Comparison of ENCODE assay signal across 20 cellular contexts in genomic region chr1:75964760-75965408, GRCh38. TPM values are rescaled to one million over a fixed set of nuclear protein-coding genes. Genes with fewer than 3 reads are reported as not detected.
"Had no signal": no experiment of that assay in that cellular context is flagged by ENCODE, and none has a peak within 500 bp of the region (broad histone marks: within the 10 kb centered on the region; RNA-seq: fewer than 3 reads in every experiment).

No MANE protein-coding gene starts in this region.

- H3K4me1 ChIP-seq: colonic mucosa, esophagus squamous epithelium, pancreas, sigmoid colon, tibial nerve had no signal

- H3K27ac ChIP-seq: colonic mucosa, esophagus squamous epithelium, pancreas, sigmoid colon, tibial nerve, VCaP had no signal

- DNase-seq: activated CD4-positive, alpha-beta memory T cell treated with anti-CD3 and anti-CD28 coated beads for 36 hours; activated CD8-positive, alpha-beta memory T cell treated with anti-CD3 and anti-CD28 coated beads, Interleukin-2, amount 10 ng/mL, durations not matched to agents 7 days and 5 days; activated naive CD4-positive, alpha-beta T cell treated with anti-CD3 and anti-CD28 coated beads, Interleukin-2, amount 10 ng/mL, durations not matched to agents 7 days and 5 days; activated T-cell treated with anti-CD3 and anti-CD28 coated beads, Interleukin-2, amount 50 U/mL, for 1 hour; colonic mucosa; esophagus squamous epithelium; immature natural killer cell; pancreas; sigmoid colon; stimulated activated CD4-positive, alpha-beta T cell treated with anti-CD3 and anti-CD28 coated beads, Interleukin-4, amount 100 ng/mL, for 1 hour; stimulated activated naive CD4-positive, alpha-beta T cell; substantia nigra had no signal

- H3K9me3 Mint-ChIP-seq: activated CD4-positive, alpha-beta memory T cell treated with anti-CD3 and anti-CD28 coated beads for 36 hours; activated naive CD4-positive, alpha-beta T cell treated with anti-CD3 and anti-CD28 coated beads, Interleukin-2, amount 10 ng/mL, durations not matched to agents 7 days and 5 days; activated T-helper 2 cell treated with anti-CD3 and anti-CD28 coated beads, Interferon-gamma antibody, Interleukin-2, Interleukin-4, amounts not matched to agents 10 μg/mL and 5 μg/mL and 100 μg/mL, durations not matched to agents 14 hours and 24 hours and 36 hours had no signal

- ATAC-seq: activated CD8-positive, alpha-beta memory T cell treated with anti-CD3 and anti-CD28 coated beads, Interleukin-2, amount 10 ng/mL, durations not matched to agents 7 days and 5 days; pancreas had no signal

- H3K36me3 ChIP-seq: colonic mucosa, esophagus squamous epithelium, pancreas, sigmoid colon, tibial nerve had no signal

- H3K36me3 Mint-ChIP-seq: activated CD4-positive, alpha-beta memory T cell treated with anti-CD3 and anti-CD28 coated beads for 36 hours; activated CD8-positive, alpha-beta memory T cell treated with anti-CD3 and anti-CD28 coated beads, Interleukin-2, amount 10 ng/mL, durations not matched to agents 7 days and 5 days; activated naive CD4-positive, alpha-beta T cell treated with anti-CD3 and anti-CD28 coated beads, Interleukin-2, amount 10 ng/mL, durations not matched to agents 7 days and 5 days; immature natural killer cell had no signal

- H3K4me1 Mint-ChIP-seq: activated CD8-positive, alpha-beta memory T cell treated with anti-CD3 and anti-CD28 coated beads, Interleukin-2, amount 10 ng/mL, durations not matched to agents 7 days and 5 days; activated naive CD4-positive, alpha-beta T cell treated with anti-CD3 and anti-CD28 coated beads, Interleukin-2, amount 10 ng/mL, durations not matched to agents 7 days and 5 days; immature natural killer cell; neural crest cell had no signal

- H3K4me3 Mint-ChIP-seq: activated CD4-positive, alpha-beta memory T cell treated with anti-CD3 and anti-CD28 coated beads for 36 hours; activated CD8-positive, alpha-beta memory T cell treated with anti-CD3 and anti-CD28 coated beads, Interleukin-2, amount 10 ng/mL, durations not matched to agents 7 days and 5 days; activated naive CD4-positive, alpha-beta T cell treated with anti-CD3 and anti-CD28 coated beads, Interleukin-2, amount 10 ng/mL, durations not matched to agents 7 days and 5 days; immature natural killer cell; mesothelial cell of epicardium; neural crest cell had no signal

- H3K27me3 ChIP-seq: colonic mucosa, esophagus squamous epithelium, pancreas, sigmoid colon, tibial nerve had no signal

- FAIRE-seq: pancreas had no signal

- H3K9me3 ChIP-seq: colonic mucosa, esophagus squamous epithelium, pancreas, sigmoid colon, tibial nerve had no signal

- H3K27ac Mint-ChIP-seq: activated CD4-positive, alpha-beta memory T cell treated with anti-CD3 and anti-CD28 coated beads for 36 hours; activated CD8-positive, alpha-beta memory T cell treated with anti-CD3 and anti-CD28 coated beads, Interleukin-2, amount 10 ng/mL, durations not matched to agents 7 days and 5 days; activated naive CD4-positive, alpha-beta T cell treated with anti-CD3 and anti-CD28 coated beads, Interleukin-2, amount 10 ng/mL, durations not matched to agents 7 days and 5 days; activated T-helper 2 cell treated with anti-CD3 and anti-CD28 coated beads, Interferon-gamma antibody, Interleukin-2, Interleukin-4, amounts not matched to agents 10 μg/mL and 5 μg/mL and 100 μg/mL, durations not matched to agents 14 hours and 24 hours and 36 hours; immature natural killer cell; mesothelial cell of epicardium had no signal

- H3K4me3 ChIP-seq: colonic mucosa, esophagus squamous epithelium, pancreas, sigmoid colon, tibial nerve had no signal

RNA-seq across cellular contexts. Expression of gene ASB17, which starts 32.7 kb away (rescaled TPM):
- total RNA-seq: activated CD4-positive, alpha-beta memory T cell treated with anti-CD3 and anti-CD28 coated beads for 36 hours; activated CD8-positive, alpha-beta memory T cell treated with anti-CD3 and anti-CD28 coated beads, Interleukin-2, amount 10 ng/mL, durations not matched to agents 7 days and 5 days; activated T-helper 2 cell treated with anti-CD3 and anti-CD28 coated beads, Interferon-gamma antibody, Interleukin-2, Interleukin-4, amounts not matched to agents 10 μg/mL and 5 μg/mL and 100 μg/mL, durations not matched to agents 14 hours and 24 hours and 36 hours; cardiac septum; colonic mucosa; esophagus squamous epithelium; lower leg skin; mesothelial cell of epicardium; neural crest cell; pancreas; sigmoid colon; T-helper 1 cell treated with Interleukin-12 subunit alpha and Interleukin-12 subunit beta and Interleukin-4 antibody, amounts not matched to agents 30 ng/mL and 1 ng/mL, for 36 hours; tibial nerve had no signal
- polyA plus RNA-seq: immature natural killer cell, pancreas, sigmoid colon had no signal
